In genomic region chr19:11505504-11506100, GRCh38 we compare ENCODE assay signal across 8 cellular contexts. TPM values are rescaled to one million over a fixed set of nuclear protein-coding genes. Genes with fewer than 3 reads are reported as not detected.
DNase-seq lines count a peak whose midpoint lies in the region; ATAC-seq and TF ChIP-seq lines count a peak whose summit lies in the region.

TSS of gene ZNF653 (minus strand) at chr19:11505839. CDS start at chr19:11505786, 53 bp downstream.

- intact Hi-C loops in PC-3 (cut with micrococcal nuclease): loop anchor here (1.0 to 2.0 kb wide), 3 partner anchors 23 to 70 kb away; partner anchors contain the start of genes ECSIT, ELOF1, ODAD3 and PRKCSH

- peaks cover 4% of the 10 kb centered on the region; the same call in 1 of the 2 replicates for H3K79me2 ChIP-seq in PC-3 (ENCODE audit: low read length)

- peak within 1 kb of the TSS; percentile 72 for H2AFZ ChIP-seq in PC-3 (ENCODE audit: low read length)

- no peaks in the 10 kb centered on the region for H3K27me3 ChIP-seq in PC-3 (ENCODE audit: low read length)
- H3K27me3 ChIP-seq in esophagus (ENCODE audit: control insufficient read depth in 1 of 2, insufficient read depth in 2 of 2, low read length in 2 of 2): no peaks in the 10 kb centered on the region
- H3K27me3 ChIP-seq in muscle layer of duodenum (ENCODE audit: low read depth, low read length): no peaks in the 10 kb centered on the region

- no peaks in the 10 kb centered on the region for H3F3A ChIP-seq in PC-3 (ENCODE audit: low read length, unreplicated experiment)

- DNase-seq in DMS153 treated with DMSO at 0.1 percent for 48 hours (lab: John Stamatoyannopoulos, UW; ENCODE audit: unreplicated experiment): peak; percentile 97
- DNase-seq in Jurkat, Clone E6-1 (ENCODE audit: low read depth, low spot score): peak; percentile 92
- DNase-seq in PC-3: peak; percentile 99
- peak; percentile 95 for DNase-seq in activated T-cell treated with anti-CD3 and anti-CD28 coated beads, Interleukin-2, amount 50 U/mL, for 1 hour
- peak; percentile 89 for DNase-seq in stimulated activated CD8-positive, alpha-beta memory T cell treated with anti-CD3 and anti-CD28 coated beads, Interleukin-7, amount 100 ng/mL, for 24 hours (ENCODE audit: low read depth)

- H3K9me3 ChIP-seq in PC-3 (ENCODE audit: low read length) (no peaks in the 10 kb centered on the region), esophagus (ENCODE audit: control insufficient read depth in 2 of 2, insufficient read depth in 1 of 2, low read depth in 1 of 2, low read length in 1 of 2) (no peaks in the 10 kb centered on the region), muscle layer of duodenum (ENCODE audit: control insufficient read depth in 1 of 2, low read length in 2 of 2) (no peaks in the 10 kb centered on the region)

- H4K20me1 ChIP-seq in PC-3 (ENCODE audit: low read length): no peaks in the 10 kb centered on the region

- H3K4me1 ChIP-seq in PC-3 (ENCODE audit: insufficient read depth, low read length) (peaks cover 15% of the 10 kb centered on the region), esophagus (ENCODE audit: control insufficient read depth in 2 of 2, insufficient read depth in 2 of 2, low read length in 1 of 2) (peaks cover 0 to 3% of the 10 kb centered on the region in 2 donors), muscle layer of duodenum (ENCODE audit: control insufficient read depth in 1 of 2, insufficient read depth in 2 of 2, low read length in 2 of 2) (peaks cover 0 to 11% of the 10 kb centered on the region in 2 donors)

- CTCF ChIA-PET in PC-3 (lab: Charles Lee): no interaction called here

- peak within 1 kb of the TSS; percentile 64 for H3K4me3 ChIP-seq in Jurkat, Clone E6-1 (ENCODE audit: low read length)
- H3K4me3 ChIP-seq in PC-3 (ENCODE audit: low read length): peak within 1 kb of the TSS; percentile 84
- H3K4me3 ChIP-seq in esophagus (ENCODE audit: low read depth in 1 of 2, low read length in 2 of 2): peak within 1 kb of the TSS; percentile 72 to 90
- H3K4me3 ChIP-seq in muscle layer of duodenum (ENCODE audit: low read depth in 1 of 2, low read length in 2 of 2): peak within 1 kb of the TSS; percentile 75 to 81

- no peak for TF ChIP-seq CTCF in PC-3 (conservative IDR thresholded peaks at IDR 0.05; ENCODE audit: low read depth, low read length)

- peak within 1 kb of the TSS; percentile 98 for H3K4me2 ChIP-seq in PC-3 (ENCODE audit: low read length)

- no TSS peak for BruUV-seq in PC-3 (replicated peaks; lab: Mats Ljungman, UMichigan)

- H3K36me3 ChIP-seq in PC-3 (ENCODE audit: low read depth, low read length) (no peaks in the 10 kb centered on the region), esophagus (ENCODE audit: control insufficient read depth in 2 of 2, insufficient read depth in 2 of 2, low read length in 1 of 2) (peaks cover 0 to 2% of the 10 kb centered on the region in 2 donors), muscle layer of duodenum (ENCODE audit: control insufficient read depth in 1 of 2, insufficient read depth in 2 of 2, low read length in 2 of 2) (peaks cover 0 to 3% of the 10 kb centered on the region in 2 donors)

- 0% methylated on average over 31 to 65 of the region's 65 CpGs for WGBS in esophagus, 2 donors

- H3K27ac ChIP-seq in PC-3 (ENCODE audit: low read length) (peak within 1 kb of the TSS; percentile 65), esophagus (ENCODE audit: low read depth in 2 of 2, low read length in 1 of 2) (peak within 1 kb of the TSS; percentile 97 to 98), muscle layer of duodenum (ENCODE audit: low read length) (peak within 1 kb of the TSS; percentile 72)

- H3K9ac ChIP-seq in PC-3 (ENCODE audit: low read length): peak within 1 kb of the TSS; percentile 80

- POLR2A ChIA-PET in PC-3 (lab: Charles Lee; ENCODE audit: unreplicated experiment): interaction anchor here (0.6 kb wide), 2 partner anchors 79 to 160 kb away, joined by 5 to 8 read pairs; partner anchors contain the start of gene TMEM205

- ATAC-seq in GM21619 (IDR thresholded peaks at IDR 0.05; ENCODE audit: unreplicated experiment) (peak; percentile 46), PC-3 (peak; percentile 61)

- H3K9me2 ChIP-seq in PC-3 (replicated peaks; ENCODE audit: low read length): no peaks in the 10 kb centered on the region

RNA-seq across cellular contexts. Expression of gene ZNF653, which starts in this region (rescaled TPM):
- 18.4 TPM for polyA plus RNA-seq in Jurkat, Clone E6-1 (2012; ENCODE audit: insufficient read depth, insufficient read length)
- 14.2 and 16.2 TPM in 2 replicates for total RNA-seq in PC-3 (2014; rRNA removed)
- polyA plus RNA-seq in esophagus: 1 to 10 TPM; 6.2 to 9.2 TPM

Comparison
In these comparisons a context has a peak if more than half of its experiments do, and no peak if none do; other contexts are left out.
1. Peak in every context shown above with its lines: DNase-seq, ATAC-seq, H3K4me3 ChIP-seq and H3K27ac ChIP-seq.